In the genomic region with DNA sequence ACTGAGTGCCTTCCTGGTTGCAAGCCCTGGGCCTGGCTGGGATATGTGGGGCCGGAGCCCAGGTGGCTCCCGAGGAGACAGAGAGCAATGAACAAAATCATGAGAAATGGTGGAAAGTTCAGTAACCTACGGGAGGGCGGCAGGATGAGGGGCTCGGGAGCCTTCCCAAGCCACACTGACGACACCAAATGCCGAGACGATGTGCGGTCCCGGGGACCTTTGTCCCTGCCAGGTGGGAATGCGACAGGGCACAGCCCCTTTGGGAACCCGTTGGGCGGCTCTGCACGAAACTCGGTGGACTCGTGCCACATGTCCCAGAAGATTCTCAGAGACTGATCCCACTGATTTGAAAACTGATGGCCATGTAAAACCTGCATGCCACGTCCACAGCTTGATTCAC, we compare ENCODE assay signal across 32 cellular contexts.
"Had no signal": no experiment of that assay in that cellular context is flagged by ENCODE, and none has a peak within 500 bp of the region (broad histone marks: within the 10 kb centered on the region; RNA-seq: fewer than 3 reads in every experiment).

No MANE protein-coding gene starts in this region.

- H3K27me3 ChIP-seq: ascending aorta, breast epithelium, cardiac muscle cell, colonic mucosa, dorsolateral prefrontal cortex, foreskin keratinocyte, gastrocnemius medialis had no signal

- H3K9me3 ChIP-seq: ascending aorta, breast epithelium, colonic mucosa, esophagus muscularis mucosa, gastrocnemius medialis, heart left ventricle had no signal

- DNase-seq: activated B cell treated with CpG ODN at 0.5 μM for 24 hours; activated CD4-positive, alpha-beta T cell treated with anti-CD3 and anti-CD28 coated beads for 48 hours; activated CD4-positive, alpha-beta T cell treated with anti-CD3 and anti-CD28 coated beads, Interleukin-2, amount 50 U/mL, for 1 hour; activated CD4-positive, alpha-beta T cell treated with anti-CD3 and anti-CD28 coated beads, Interleukin-2, amount 50 U/mL, for 48 hours; activated CD8-positive, alpha-beta memory T cell treated with anti-CD3 and anti-CD28 coated beads, Interleukin-2, amount 10 ng/mL, durations not matched to agents 7 days and 5 days; activated CD8-positive, alpha-beta memory T cell treated with anti-CD3 and anti-CD28 coated beads, Interleukin-2, amount 50 U/mL, for 4 hours; activated CD8-positive, alpha-beta T cell treated with anti-CD3 and anti-CD28 coated beads, Interleukin-2, amount 10 ng/mL, durations not matched to agents 7 days and 5 days; activated effector memory CD4-positive, alpha-beta T cell treated with anti-CD3 and anti-CD28 coated beads, Interleukin-2, amount 50 U/mL, for 16 hours; activated naive CD4-positive, alpha-beta T cell treated with anti-CD3 and anti-CD28 coated beads, Interleukin-2, amount 10 ng/mL, durations not matched to agents 7 days and 5 days; activated naive CD8-positive, alpha-beta T cell treated with anti-CD3 and anti-CD28 coated beads, Interleukin-2, amount 10 ng/mL, durations not matched to agents 7 days and 5 days; activated T-cell treated with anti-CD3 and anti-CD28 coated beads, Interleukin-2, amount 50 U/mL, for 1 hour; activated T-cell treated with anti-CD3 and anti-CD28 coated beads, Interleukin-2, amount 50 U/mL, for 48 hours; central memory CD4-positive, alpha-beta T cell; cerebellar nuclear complex; colonic mucosa; effector CD4-positive, alpha-beta T cell; effector memory CD8-positive, alpha-beta T cell; erythroblast; foreskin keratinocyte; gastrocnemius medialis; glutamatergic neuron; heart left ventricle; T-helper 17 cell; T1000; WERI-Rb-1 had no signal

- ATAC-seq: activated CD4-positive, CD25-positive, alpha-beta regulatory T cell treated with anti-CD3 and anti-CD28 coated beads, Interleukin-2, amount 50 U/mL, for 24 hours; activated CD8-positive, alpha-beta memory T cell treated with anti-CD3 and anti-CD28 coated beads, Interleukin-2, amount 10 ng/mL, durations not matched to agents 7 days and 5 days; activated CD8-positive, alpha-beta T cell treated with anti-CD3 and anti-CD28 coated beads, Interleukin-2, amount 10 ng/mL, durations not matched to agents 7 days and 5 days; activated naive CD4-positive, alpha-beta T cell treated with anti-CD3 and anti-CD28 coated beads, Interleukin-2, amount 50 U/mL, for 72 hours; effector memory CD8-positive, alpha-beta T cell; foreskin keratinocyte; gastrocnemius medialis; heart left ventricle; T-helper 17 cell had no signal

- H3K4me3 ChIP-seq: ascending aorta, breast epithelium, cardiac muscle cell, colonic mucosa, dorsolateral prefrontal cortex, esophagus muscularis mucosa, gastrocnemius medialis, heart left ventricle had no signal

- H3K27ac ChIP-seq: ascending aorta, breast epithelium, cardiac muscle cell, colonic mucosa, dorsolateral prefrontal cortex, esophagus muscularis mucosa, foreskin keratinocyte, gastrocnemius medialis, heart left ventricle, WERI-Rb-1 had no signal

- H3K36me3 ChIP-seq: ascending aorta, breast epithelium, cardiac muscle cell, colonic mucosa, esophagus muscularis mucosa, gastrocnemius medialis, heart left ventricle, WERI-Rb-1 had no signal

- H3K4me1 ChIP-seq: ascending aorta, breast epithelium, colonic mucosa, esophagus muscularis mucosa, foreskin keratinocyte, gastrocnemius medialis, heart left ventricle had no signal
